2 cellular contexts compared by ENCODE assay signal in the genomic region with DNA sequence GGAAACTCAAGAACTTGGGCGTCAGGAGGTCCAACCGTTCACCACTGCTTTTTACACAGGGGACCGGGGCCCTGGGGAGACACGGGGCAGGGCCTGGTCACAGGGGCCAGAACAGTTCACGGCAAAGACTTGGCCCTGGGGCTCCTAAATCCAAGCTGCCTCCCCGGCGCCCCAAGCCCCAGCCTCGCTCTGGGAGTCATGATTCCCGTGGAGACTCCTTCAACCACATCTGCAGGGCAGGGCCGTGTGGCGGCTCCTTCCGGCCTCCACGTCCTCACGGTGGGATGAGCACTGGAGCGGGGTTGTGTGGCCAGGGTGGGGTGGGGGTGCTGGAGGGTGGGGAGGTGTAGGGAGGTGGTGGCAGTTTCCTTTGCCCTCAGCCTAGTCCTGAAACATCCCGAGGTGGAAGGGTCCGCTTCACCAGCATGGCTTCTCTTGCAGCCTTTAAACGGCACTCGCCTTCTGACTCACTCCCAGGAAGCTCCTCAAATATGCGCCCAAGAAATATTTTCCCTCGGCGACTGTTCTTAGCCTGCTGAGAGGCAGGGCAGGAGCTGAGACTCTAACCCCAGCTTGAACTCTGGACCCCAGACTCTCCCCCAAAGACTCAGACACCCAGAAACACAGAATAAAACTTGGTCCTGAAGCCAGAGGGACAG.
TF ChIP-seq lines count a peak whose summit lies in the region.

No MANE protein-coding gene starts in this region.

TF ChIP-seq in HepG2, 621 proteins besides CTCF, POLR2A, EP300 and RAD21:
- no peak for TF ChIP-seq SALL2 (CRISPR knock-in tag; IDR thresholded peaks at IDR 0.05)
- no peak for TF ChIP-seq ATAD3A (CRISPR knock-in tag; IDR thresholded peaks at IDR 0.05)
- no peak for TF ChIP-seq MTF2 (CRISPR knock-in tag; IDR thresholded peaks at IDR 0.05; ENCODE audit: borderline replicate concordance)
- no peak for TF ChIP-seq ZNF121 (CRISPR knock-in tag; IDR thresholded peaks at IDR 0.05)
- TF ChIP-seq NR0B2 (CRISPR knock-in tag; IDR thresholded peaks at IDR 0.05): no peak
- TF ChIP-seq ZNF550 (CRISPR knock-in tag; IDR thresholded peaks at IDR 0.05; ENCODE audit: borderline replicate concordance): no peak
- no peak for TF ChIP-seq HDAC6 (IDR thresholded peaks at IDR 0.05; ENCODE audit: low read depth, low read length)
- TF ChIP-seq ZNF280B (CRISPR knock-in tag; IDR thresholded peaks at IDR 0.05; ENCODE audit: borderline replicate concordance): no peak
- no peak for TF ChIP-seq ZSCAN20 (CRISPR knock-in tag; IDR thresholded peaks at IDR 0.05; ENCODE audit: borderline replicate concordance)
- TF ChIP-seq ZNF33B (CRISPR knock-in tag; IDR thresholded peaks at IDR 0.05): no peak
- TF ChIP-seq SMAD3 (CRISPR knock-in tag; IDR thresholded peaks at IDR 0.05): no peak
- TF ChIP-seq, protein P1, sequence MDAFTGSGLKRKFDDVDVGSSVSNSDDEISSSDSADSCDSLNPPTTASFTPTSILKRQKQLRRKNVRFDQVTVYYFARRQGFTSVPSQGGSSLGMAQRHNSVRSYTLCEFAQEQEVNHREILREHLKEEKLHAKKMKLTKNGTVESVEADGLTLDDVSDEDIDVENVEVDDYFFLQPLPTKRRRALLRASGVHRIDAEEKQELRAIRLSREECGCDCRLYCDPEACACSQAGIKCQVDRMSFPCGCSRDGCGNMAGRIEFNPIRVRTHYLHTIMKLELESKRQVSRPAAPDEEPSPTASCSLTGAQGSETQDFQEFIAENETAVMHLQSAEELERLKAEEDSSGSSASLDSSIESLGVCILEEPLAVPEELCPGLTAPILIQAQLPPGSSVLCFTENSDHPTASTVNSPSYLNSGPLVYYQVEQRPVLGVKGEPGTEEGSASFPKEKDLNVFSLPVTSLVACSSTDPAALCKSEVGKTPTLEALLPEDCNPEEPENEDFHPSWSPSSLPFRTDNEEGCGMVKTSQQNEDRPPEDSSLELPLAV (CRISPR knock-in tag; conservative IDR thresholded peaks at IDR 0.05; ENCODE audit: low read depth): no peak

TF ChIP-seq in K562, 482 proteins besides CTCF, POLR2A, EP300 and RAD21:
- TF ChIP-seq ZNF584 (CRISPR knock-in tag; IDR thresholded peaks at IDR 0.05; ENCODE audit: low read depth) (no peak), SRSF7 (optimal IDR thresholded peaks at IDR 0.05; ENCODE audit: low read depth, low read length) (no peak), ZNF395 (CRISPR knock-in tag; IDR thresholded peaks at IDR 0.05) (0 out of 2 replicates have a peak, but pooled peaks have one; percentile 35)
- TF ChIP-seq, protein P2, sequence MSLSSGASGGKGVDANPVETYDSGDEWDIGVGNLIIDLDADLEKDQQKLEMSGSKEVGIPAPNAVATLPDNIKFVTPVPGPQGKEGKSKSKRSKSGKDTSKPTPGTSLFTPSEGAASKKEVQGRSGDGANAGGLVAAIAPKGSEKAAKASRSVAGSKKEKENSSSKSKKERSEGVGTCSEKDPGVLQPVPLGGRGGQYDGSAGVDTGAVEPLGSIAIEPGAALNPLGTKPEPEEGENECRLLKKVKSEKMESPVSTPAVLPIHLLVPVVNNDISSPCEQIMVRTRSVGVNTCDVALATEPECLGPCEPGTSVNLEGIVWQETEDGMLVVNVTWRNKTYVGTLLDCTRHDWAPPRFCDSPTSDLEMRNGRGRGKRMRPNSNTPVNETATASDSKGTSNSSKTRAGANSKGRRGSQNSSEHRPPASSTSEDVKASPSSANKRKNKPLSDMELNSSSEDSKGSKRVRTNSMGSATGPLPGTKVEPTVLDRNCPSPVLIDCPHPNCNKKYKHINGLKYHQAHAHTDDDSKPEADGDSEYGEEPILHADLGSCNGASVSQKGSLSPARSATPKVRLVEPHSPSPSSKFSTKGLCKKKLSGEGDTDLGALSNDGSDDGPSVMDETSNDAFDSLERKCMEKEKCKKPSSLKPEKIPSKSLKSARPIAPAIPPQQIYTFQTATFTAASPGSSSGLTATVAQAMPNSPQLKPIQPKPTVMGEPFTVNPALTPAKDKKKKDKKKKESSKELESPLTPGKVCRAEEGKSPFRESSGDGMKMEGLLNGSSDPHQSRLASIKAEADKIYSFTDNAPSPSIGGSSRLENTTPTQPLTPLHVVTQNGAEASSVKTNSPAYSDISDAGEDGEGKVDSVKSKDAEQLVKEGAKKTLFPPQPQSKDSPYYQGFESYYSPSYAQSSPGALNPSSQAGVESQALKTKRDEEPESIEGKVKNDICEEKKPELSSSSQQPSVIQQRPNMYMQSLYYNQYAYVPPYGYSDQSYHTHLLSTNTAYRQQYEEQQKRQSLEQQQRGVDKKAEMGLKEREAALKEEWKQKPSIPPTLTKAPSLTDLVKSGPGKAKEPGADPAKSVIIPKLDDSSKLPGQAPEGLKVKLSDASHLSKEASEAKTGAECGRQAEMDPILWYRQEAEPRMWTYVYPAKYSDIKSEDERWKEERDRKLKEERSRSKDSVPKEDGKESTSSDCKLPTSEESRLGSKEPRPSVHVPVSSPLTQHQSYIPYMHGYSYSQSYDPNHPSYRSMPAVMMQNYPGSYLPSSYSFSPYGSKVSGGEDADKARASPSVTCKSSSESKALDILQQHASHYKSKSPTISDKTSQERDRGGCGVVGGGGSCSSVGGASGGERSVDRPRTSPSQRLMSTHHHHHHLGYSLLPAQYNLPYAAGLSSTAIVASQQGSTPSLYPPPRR (CRISPR knock-in tag; IDR thresholded peaks at IDR 0.05; ENCODE audit: borderline replicate concordance): no peak
